ENCODE assay signal across 13 cellular contexts in the genomic region with DNA sequence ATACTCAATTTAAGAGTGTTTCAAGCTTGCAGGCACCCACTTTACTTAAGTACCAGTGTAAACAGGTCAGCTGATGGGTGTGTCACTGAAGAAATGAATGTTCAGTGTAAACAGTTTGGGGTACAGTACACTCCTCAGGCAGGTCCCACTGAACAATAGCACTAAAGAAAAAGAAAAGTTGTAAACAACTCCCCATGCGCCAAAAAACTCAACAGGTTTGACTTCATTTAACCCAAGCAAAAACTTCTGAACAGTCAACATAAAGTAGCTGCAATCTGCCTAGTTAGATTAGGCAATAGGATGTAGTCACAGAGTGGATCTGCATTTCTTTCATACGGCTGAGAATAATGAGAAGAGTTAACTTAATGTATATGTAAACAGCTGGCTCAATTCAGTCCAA.
DNase-seq lines count a peak whose midpoint lies in the region; ATAC-seq lines count a peak whose summit lies in the region.
"Had no signal": no experiment of that assay in that cellular context is flagged by ENCODE, and none has a peak within 500 bp of the region (broad histone marks: within the 10 kb centered on the region; RNA-seq: fewer than 3 reads in every experiment).

No MANE protein-coding gene starts in this region.

- peaks cover 13% of the 10 kb centered on the region for H3K36me3 Mint-ChIP-seq in activated CD4-positive, alpha-beta T cell treated with anti-CD3 and anti-CD28 coated beads, Interleukin-2, amount 10 ng/mL, durations not matched to agents 7 days and 5 days (ENCODE audit: low read depth)
- H3K36me3 Mint-ChIP-seq: activated naive CD8-positive, alpha-beta T cell treated with anti-CD3 and anti-CD28 coated beads for 36 hours; natural killer cell treated with Interleukin-12 subunit alpha and Interleukin-12 subunit beta and Interleukin-15 and Interleukin-18, amount 100 ng/mL, for 72 hours had no signal

- no peaks in the 10 kb centered on the region for H3K27me3 Mint-ChIP-seq in activated CD4-positive, alpha-beta T cell treated with anti-CD3 and anti-CD28 coated beads, Interleukin-2, amount 10 ng/mL, durations not matched to agents 7 days and 5 days

- H3K4me3 Mint-ChIP-seq in activated CD4-positive, alpha-beta T cell treated with anti-CD3 and anti-CD28 coated beads, Interleukin-2, amount 10 ng/mL, durations not matched to agents 7 days and 5 days, result no peak overlapping the region
- H3K4me3 Mint-ChIP-seq: activated naive CD8-positive, alpha-beta T cell treated with anti-CD3 and anti-CD28 coated beads for 36 hours; CD4-positive, alpha-beta memory T cell; natural killer cell treated with Interleukin-12 subunit alpha and Interleukin-12 subunit beta and Interleukin-15 and Interleukin-18, amount 100 ng/mL, for 72 hours had no signal

- POLR2A ChIA-PET in activated CD4-positive, alpha-beta T cell treated with anti-CD3 and anti-CD28 coated beads, Interleukin-2, amount 10 ng/mL, durations not matched to agents 7 days and 5 days (lab: Charles Lee), result interaction anchor here (0.6 kb wide), 1 partner anchor 11 kb away, joined by 4 read pairs; no protein-coding TSS in a partner anchor

- no peak overlapping the region for H3K27ac Mint-ChIP-seq in activated CD4-positive, alpha-beta T cell treated with anti-CD3 and anti-CD28 coated beads, Interleukin-2, amount 10 ng/mL, durations not matched to agents 7 days and 5 days
- H3K27ac Mint-ChIP-seq: activated naive CD8-positive, alpha-beta T cell treated with anti-CD3 and anti-CD28 coated beads for 36 hours; natural killer cell treated with Interleukin-12 subunit alpha and Interleukin-12 subunit beta and Interleukin-15 and Interleukin-18, amount 100 ng/mL, for 72 hours had no signal

- peak; percentile 66 for DNase-seq in DMS53 (lab: John Stamatoyannopoulos, UW)
- DNase-seq in NOMO-1 treated with DMSO at 0.1 percent for 48 hours (lab: John Stamatoyannopoulos, UW; ENCODE audit: unreplicated experiment), result peak; percentile 52
- peak; percentile 38 for DNase-seq in fibroblast of peridontal ligament (ENCODE audit: extremely low read depth)
- no peak for DNase-seq in hippocampal formation (lab: John Stamatoyannopoulos, UW)
- no peak for DNase-seq in activated CD4-positive, alpha-beta T cell treated with anti-CD3 and anti-CD28 coated beads, Interleukin-2, amount 10 ng/mL, durations not matched to agents 7 days and 5 days
- DNase-seq: activated naive CD8-positive, alpha-beta T cell treated with anti-CD3 and anti-CD28 coated beads for 36 hours; effector CD8-positive, alpha-beta T cell; NCI-H187 had no signal

- CTCF ChIA-PET in activated CD4-positive, alpha-beta T cell treated with anti-CD3 and anti-CD28 coated beads, Interleukin-2, amount 10 ng/mL, durations not matched to agents 7 days and 5 days (lab: Charles Lee), result interaction anchor here (1.0 kb wide), 1 partner anchor 9 kb away, joined by 3 read pairs; no protein-coding TSS in a partner anchor

- peaks cover 12% of the 10 kb centered on the region for H3K9me3 Mint-ChIP-seq in activated CD4-positive, alpha-beta T cell treated with anti-CD3 and anti-CD28 coated beads, Interleukin-2, amount 10 ng/mL, durations not matched to agents 7 days and 5 days
- H3K9me3 Mint-ChIP-seq: activated naive CD8-positive, alpha-beta T cell treated with anti-CD3 and anti-CD28 coated beads for 36 hours; natural killer cell treated with Interleukin-12 subunit alpha and Interleukin-12 subunit beta and Interleukin-15 and Interleukin-18, amount 100 ng/mL, for 72 hours had no signal

- peaks cover 10% of the 10 kb centered on the region for H3K4me1 Mint-ChIP-seq in activated CD4-positive, alpha-beta T cell treated with anti-CD3 and anti-CD28 coated beads, Interleukin-2, amount 10 ng/mL, durations not matched to agents 7 days and 5 days
- H3K4me1 Mint-ChIP-seq: activated naive CD8-positive, alpha-beta T cell treated with anti-CD3 and anti-CD28 coated beads for 36 hours had no signal

- ATAC-seq in HG02623 (IDR thresholded peaks at IDR 0.05; ENCODE audit: unreplicated experiment) (peak; percentile 13), HG02642 (IDR thresholded peaks at IDR 0.05; ENCODE audit: poor library complexity, unreplicated experiment) (no peak), GM21737 (IDR thresholded peaks at IDR 0.05; ENCODE audit: unreplicated experiment) (no peak)

Comparison
In these comparisons a context has a peak if more than half of its experiments do, and no peak if none do; other contexts are left out.
1. DNase-seq: peak in DMS53 (single experiment), NOMO-1 treated with DMSO at 0.1 percent for 48 hours (single experiment) and fibroblast of peridontal ligament (single experiment); none in hippocampal formation (0 of 2) and activated CD4-positive, alpha-beta T cell treated with anti-CD3 and anti-CD28 coated beads, Interleukin-2, amount 10 ng/mL, durations not matched to agents 7 days and 5 days (single experiment).